In genomic region chr4:89871211-89871610, GRCh38 we compare ENCODE assay signal across 37 cellular contexts. TPM values are rescaled to one million over a fixed set of nuclear protein-coding genes. Genes with fewer than 3 reads are reported as not detected.
"Had no signal": no experiment of that assay in that cellular context is flagged by ENCODE, and none has a peak within 500 bp of the region (broad histone marks: within the 10 kb centered on the region; RNA-seq: fewer than 3 reads in every experiment).

No MANE protein-coding gene starts in this region.

- H3K27ac ChIP-seq: ascending aorta, cardiac muscle cell, KMS-11, PC-9, RWPE1, VCaP had no signal

- H3K27me3 ChIP-seq: ascending aorta, cardiac muscle cell had no signal

- H2AFZ ChIP-seq: PC-9 had no signal

- H3K4me2 ChIP-seq: KMS-11, PC-9 had no signal

- H3K9me3 Mint-ChIP-seq: activated CD4-positive, alpha-beta memory T cell treated with anti-CD3 and anti-CD28 coated beads, Interleukin-2, amount 10 ng/mL, durations not matched to agents 7 days and 5 days; activated naive CD8-positive, alpha-beta T cell treated with anti-CD3 and anti-CD28 coated beads for 36 hours; activated T-helper 17 cell treated with anti-CD3 and anti-CD28 coated beads, Interleukin-2, amount 50 U/mL, for 72 hours; central memory CD8-positive, alpha-beta T cell; T-cell had no signal

- H3K36me3 Mint-ChIP-seq: activated naive CD8-positive, alpha-beta T cell treated with anti-CD3 and anti-CD28 coated beads for 36 hours; T-cell had no signal

- H3K27me3 Mint-ChIP-seq: activated CD4-positive, alpha-beta memory T cell treated with anti-CD3 and anti-CD28 coated beads, Interleukin-2, amount 10 ng/mL, durations not matched to agents 7 days and 5 days; activated naive CD8-positive, alpha-beta T cell treated with anti-CD3 and anti-CD28 coated beads for 36 hours had no signal

- H3K27ac Mint-ChIP-seq: activated CD4-positive, alpha-beta memory T cell treated with anti-CD3 and anti-CD28 coated beads, Interleukin-2, amount 10 ng/mL, durations not matched to agents 7 days and 5 days; activated naive CD8-positive, alpha-beta T cell treated with anti-CD3 and anti-CD28 coated beads for 36 hours; activated T-cell treated with anti-CD3 and anti-CD28 coated beads, Interleukin-2, amount 50 U/mL, for 72 hours; activated T-helper 17 cell treated with anti-CD3 and anti-CD28 coated beads, Interleukin-2, amount 50 U/mL, for 72 hours; T-cell; T-helper 17 cell had no signal

- H3K36me3 ChIP-seq: ascending aorta, cardiac muscle cell had no signal

- H3K4me3 Mint-ChIP-seq: activated CD4-positive, alpha-beta memory T cell treated with anti-CD3 and anti-CD28 coated beads, Interleukin-2, amount 10 ng/mL, durations not matched to agents 7 days and 5 days; activated naive CD8-positive, alpha-beta T cell treated with anti-CD3 and anti-CD28 coated beads for 36 hours; activated T-cell treated with anti-CD3 and anti-CD28 coated beads, Interleukin-2, amount 50 U/mL, for 72 hours; activated T-helper 17 cell treated with anti-CD3 and anti-CD28 coated beads, Interleukin-2, amount 50 U/mL, for 72 hours; central memory CD8-positive, alpha-beta T cell; T-cell; T-helper 17 cell had no signal

- DNase-seq: activated CD4-positive, alpha-beta memory T cell treated with anti-CD3 and anti-CD28 coated beads, Interleukin-2, amount 10 ng/mL, durations not matched to agents 7 days and 5 days; activated CD4-positive, alpha-beta T cell treated with anti-CD3 and anti-CD28 coated beads for 1 hour; activated CD4-positive, alpha-beta T cell treated with anti-CD3 and anti-CD28 coated beads for 48 hours; activated CD4-positive, CD25-positive, alpha-beta regulatory T cell; activated CD8-positive, alpha-beta memory T cell treated with anti-CD3 and anti-CD28 coated beads for 24 hours; activated effector memory CD4-positive, alpha-beta T cell treated with anti-CD3 and anti-CD28 coated beads, Interleukin-2, amount 50 U/mL, for 16 hours; activated naive CD4-positive, alpha-beta T cell; activated naive CD4-positive, alpha-beta T cell treated with anti-CD3 and anti-CD28 coated beads, Interleukin-2, amount 50 U/mL, for 16 hours; activated naive CD8-positive, alpha-beta T cell treated with anti-CD3 and anti-CD28 coated beads for 36 hours; activated T-cell treated with anti-CD3 and anti-CD28 coated beads, Interleukin-2, amount 50 U/mL, for 1 hour; activated T-cell treated with anti-CD3 and anti-CD28 coated beads, Interleukin-2, amount 50 U/mL, for 72 hours; amniotic stem cell; NCI-H1105; NCI-H1417 treated with DMSO at 0.1 percent for 48 hours; NCI-H187 treated with DMSO at 0.1 percent for 48 hours; NCI-H2081; NCI-H2171 treated with DMSO at 0.1 percent for 48 hours; NCI-H2227 treated with DMSO at 0.1 percent for 48 hours; NCI-H446; NCI-H510A treated with DMSO at 0.1 percent for 48 hours; NCI-H69; NK-92 treated with Interleukin-12 subunit alpha and Interleukin-12 subunit beta, amount 100 ng/mL, for 24 hours; PC-9; SIG-M5; T-cell; T-helper 17 cell had no signal

- ATAC-seq: activated T-cell treated with anti-CD3 and anti-CD28 coated beads, Interleukin-2, amount 50 U/mL, for 72 hours; activated T-helper 17 cell treated with anti-CD3 and anti-CD28 coated beads, Interleukin-2, amount 50 U/mL, for 72 hours; Right ventricle myocardium inferior; SK-N-SH treated with all-trans-retinoic acid at 6 μM for 48 hours; T-cell; T-helper 17 cell had no signal

- H3K4me3 ChIP-seq: ascending aorta, cardiac muscle cell, PC-9 had no signal

- H3K4me1 Mint-ChIP-seq: activated CD4-positive, alpha-beta memory T cell treated with anti-CD3 and anti-CD28 coated beads, Interleukin-2, amount 10 ng/mL, durations not matched to agents 7 days and 5 days; activated naive CD8-positive, alpha-beta T cell treated with anti-CD3 and anti-CD28 coated beads for 36 hours; central memory CD8-positive, alpha-beta T cell had no signal

- H3K4me1 ChIP-seq: ascending aorta had no signal

- H3K9ac ChIP-seq: KMS-11 had no signal

RNA-seq across cellular contexts. Expression of gene MMRN1, which starts 23.4 kb away (rescaled TPM):
- total RNA-seq: activated T-cell treated with anti-CD3 and anti-CD28 coated beads, Interleukin-2, amount 50 U/mL, for 72 hours; LHCN-M2; M059J; PC-9 had no signal

RNA-seq across cellular contexts. Expression of gene SNCA, which starts 34.2 kb away (rescaled TPM):
- total RNA-seq: ascending aorta, LHCN-M2 had no signal
